7 cellular contexts compared by ENCODE assay signal in genomic region chr1:71600023-71600422, GRCh38.
"Had no signal": no experiment of that assay in that cellular context is flagged by ENCODE, and none has a peak within 500 bp of the region (broad histone marks: within the 10 kb centered on the region; RNA-seq: fewer than 3 reads in every experiment).

No MANE protein-coding gene starts in this region.

- H3K27ac ChIP-seq: GM23248, HL-60, KMS-11 had no signal

- ATAC-seq: HepG2 had no signal

- H3K4me2 ChIP-seq: KMS-11 had no signal

- DNase-seq: GM23248, H9, HCEC 1CT, KBM-7 had no signal

- H3K4me3 ChIP-seq: GM23248 had no signal
